In genomic region chr14:103333754-103334643, GRCh38 we compare ENCODE assay signal across 8 cellular contexts. TPM values are rescaled to one million over a fixed set of nuclear protein-coding genes. Genes with fewer than 3 reads are reported as not detected.
DNase-seq lines count a peak whose midpoint lies in the region; ATAC-seq lines count a peak whose summit lies in the region.

Gene EIF5, plus strand, starts transcription at chr14:103334237. Its CDS starts 1,624 bp downstream, at chr14:103335861.

- in situ Hi-C loops in Caki2 (cut with HindIII; ENCODE audit: low pct_unique_long_range_greater_than_20kb, low sequenced_read_pairs), result no loop called here

- H3K9me3 ChIP-seq in NT2/D1 (ENCODE audit: insufficient read depth, low read length) (no peaks in the 10 kb centered on the region), endocrine pancreas (ENCODE audit: control insufficient read depth, low read length) (no peaks in the 10 kb centered on the region)

- no peak within 1 kb of the TSS for H2BK15ac ChIP-seq in mesendoderm (replicated peaks; ENCODE audit: low read depth)

- DNase-seq in Caki2 (ENCODE audit: low read depth) (peak; percentile 98), HUDEP-2 (lab: John Stamatoyannopoulos, UW; ENCODE audit: unreplicated experiment in 76 of 76) (peak; percentile 68 to 99 (median 97)), NT2/D1 (ENCODE audit: low read depth, low spot score) (peak; percentile 95), mesendoderm (peak; percentile 99)
- peak; percentile 99 for DNase-seq in activated CD8-positive, alpha-beta memory T cell treated with anti-CD3 and anti-CD28 coated beads, Interleukin-2, amount 10 ng/mL, durations not matched to agents 7 days and 5 days
- peak; percentile 96 for DNase-seq in stimulated activated CD8-positive, alpha-beta memory T cell treated with anti-CD3 and anti-CD28 coated beads, Interleukin-15, amount 100 ng/mL, for 1 hour (ENCODE audit: low read depth)

- H4K8ac ChIP-seq in mesendoderm (ENCODE audit: low read depth, low read length), result peak within 1 kb of the TSS; percentile 68

- H3K4ac ChIP-seq in mesendoderm (ENCODE audit: low read depth, low read length), result peak within 1 kb of the TSS; percentile 93

- CTCF ChIA-PET in activated CD8-positive, alpha-beta memory T cell treated with anti-CD3 and anti-CD28 coated beads, Interleukin-2, amount 10 ng/mL, durations not matched to agents 7 days and 5 days (lab: Charles Lee), result interaction anchor here (0.8 to 3.3 kb wide), 3 partner anchors 57 to 229 kb away, joined by 3 to 17 read pairs (median 4); no protein-coding TSS in a partner anchor

- H3K9ac ChIP-seq in NT2/D1 (ENCODE audit: insufficient read length, low read depth) (peak within 1 kb of the TSS; percentile 99), endocrine pancreas (ENCODE audit: control insufficient read depth, insufficient read depth, low read length) (peak within 1 kb of the TSS; percentile 99), mesendoderm (ENCODE audit: low read length) (peak within 1 kb of the TSS; percentile 99)

- no peak within 1 kb of the TSS for H4K5ac ChIP-seq in mesendoderm (ENCODE audit: low read length)

- H3K27me3 ChIP-seq in NT2/D1 (ENCODE audit: insufficient read depth, insufficient read length), result no peaks in the 10 kb centered on the region
- no peaks in the 10 kb centered on the region for H3K27me3 ChIP-seq in endocrine pancreas (ENCODE audit: control insufficient read depth, insufficient read depth, low read length)
- H3K27me3 ChIP-seq in mesendoderm (ENCODE audit: insufficient read depth, low read length, poor library complexity), result no peaks in the 10 kb centered on the region

- peaks cover 43% of the 10 kb centered on the region for H3K36me3 Mint-ChIP-seq in activated CD8-positive, alpha-beta memory T cell treated with anti-CD3 and anti-CD28 coated beads, Interleukin-2, amount 10 ng/mL, durations not matched to agents 7 days and 5 days

- H3K4me1 ChIP-seq in NT2/D1 (ENCODE audit: insufficient read depth, insufficient read length) (no peaks in the 10 kb centered on the region), endocrine pancreas (ENCODE audit: control insufficient read depth, insufficient read depth, low read length) (peaks cover 6% of the 10 kb centered on the region), mesendoderm (ENCODE audit: control insufficient read depth, low read depth, low read length) (peaks cover 3% of the 10 kb centered on the region)

- H3K18ac ChIP-seq in mesendoderm (ENCODE audit: low read length), result peak within 1 kb of the TSS; percentile 94

- peak within 1 kb of the TSS; percentile 98 for H3K27ac ChIP-seq in mesendoderm (ENCODE audit: low read depth, low read length)

- H2BK5ac ChIP-seq in mesendoderm (ENCODE audit: low read length), result peak within 1 kb of the TSS; percentile 93

- H3K9me3 Mint-ChIP-seq in activated CD8-positive, alpha-beta memory T cell treated with anti-CD3 and anti-CD28 coated beads, Interleukin-2, amount 10 ng/mL, durations not matched to agents 7 days and 5 days (ENCODE audit: low read depth), result no peaks in the 10 kb centered on the region

- peaks cover 40% of the 10 kb centered on the region for H3K4me1 Mint-ChIP-seq in activated CD8-positive, alpha-beta memory T cell treated with anti-CD3 and anti-CD28 coated beads, Interleukin-2, amount 10 ng/mL, durations not matched to agents 7 days and 5 days

- peak within 1 kb of the TSS; percentile 96 for H3K23ac ChIP-seq in mesendoderm (ENCODE audit: low read length)

- peaks cover 20% of the 10 kb centered on the region for H3K79me1 ChIP-seq in mesendoderm (ENCODE audit: low read length)

- H3K79me2 ChIP-seq in mesendoderm (ENCODE audit: control insufficient read depth, insufficient read depth, low read length), result peaks cover 24% of the 10 kb centered on the region

- peak within 1 kb of the TSS; percentile 55 for H2BK120ac ChIP-seq in mesendoderm (ENCODE audit: low read depth, low read length)

- H3K56ac ChIP-seq in mesendoderm (ENCODE audit: low read length), result peak within 1 kb of the TSS; percentile 100

- peaks cover 42% of the 10 kb centered on the region for H3K36me3 ChIP-seq in NT2/D1 (ENCODE audit: insufficient read depth, insufficient read length, low read length)
- H3K36me3 ChIP-seq in endocrine pancreas (ENCODE audit: control insufficient read depth, insufficient read depth, low read length), result peaks cover 19% of the 10 kb centered on the region
- H3K36me3 ChIP-seq in mesendoderm (ENCODE audit: control insufficient read depth, insufficient read depth, low read length), result peaks cover 21% of the 10 kb centered on the region

- H3K4me3 Mint-ChIP-seq in activated CD8-positive, alpha-beta memory T cell treated with anti-CD3 and anti-CD28 coated beads, Interleukin-2, amount 10 ng/mL, durations not matched to agents 7 days and 5 days, result peak within 1 kb of the TSS; percentile 95

- no CpG with 5 or more reads among the region's 103 CpGs for WGBS in mesendoderm (ENCODE audit: extremely low coverage, insufficient coverage, low lambda C conversion rate)

- peak; percentile 91 for ATAC-seq in GM21381 (IDR thresholded peaks at IDR 0.05; ENCODE audit: unreplicated experiment)
- ATAC-seq in activated CD8-positive, alpha-beta memory T cell treated with anti-CD3 and anti-CD28 coated beads, Interleukin-2, amount 10 ng/mL, durations not matched to agents 7 days and 5 days, result peak; percentile 94

- peak within 1 kb of the TSS; percentile 92 for H3K27ac Mint-ChIP-seq in activated CD8-positive, alpha-beta memory T cell treated with anti-CD3 and anti-CD28 coated beads, Interleukin-2, amount 10 ng/mL, durations not matched to agents 7 days and 5 days

- H2AK5ac ChIP-seq in mesendoderm (ENCODE audit: low read length), result peak within 1 kb of the TSS; percentile 65

- H3K4me3 ChIP-seq in NT2/D1 (ENCODE audit: insufficient read length, low read depth) (peak within 1 kb of the TSS; percentile 91), endocrine pancreas (ENCODE audit: control insufficient read depth, insufficient read depth, low read length) (peak within 1 kb of the TSS; percentile 92), mesendoderm (ENCODE audit: low read length) (peak within 1 kb of the TSS; percentile 96)

- H3K4me2 ChIP-seq in mesendoderm (ENCODE audit: low read length), result peak within 1 kb of the TSS; percentile 68

- H3K27me3 Mint-ChIP-seq in activated CD8-positive, alpha-beta memory T cell treated with anti-CD3 and anti-CD28 coated beads, Interleukin-2, amount 10 ng/mL, durations not matched to agents 7 days and 5 days, result no peaks in the 10 kb centered on the region

RNA-seq across cellular contexts. Expression of gene EIF5, which starts in this region (rescaled TPM):
- total RNA-seq in Caki2 (2014; rRNA removed; shearing (Covaris generic); ENCODE audit: low replicate concordance), result 133 and 141 TPM in 2 replicates
- total RNA-seq in activated CD8-positive, alpha-beta memory T cell treated with anti-CD3 and anti-CD28 coated beads, Interleukin-2, amount 10 ng/mL, durations not matched to agents 7 days and 5 days, result 100 to 1,000 TPM; 187 to 255 TPM
- 542 TPM for polyA plus RNA-seq in mesendoderm (2013, experiment 1 of 2)
- polyA plus RNA-seq in mesendoderm (2013, experiment 2 of 2), result 540 TPM

Comparison
In these comparisons a context has a peak if more than half of its experiments do, and no peak if none do; other contexts are left out.
1. Peak in every context shown above with its lines: DNase-seq, ATAC-seq, H3K4me3 ChIP-seq and H3K27ac ChIP-seq.